In the genomic region with DNA sequence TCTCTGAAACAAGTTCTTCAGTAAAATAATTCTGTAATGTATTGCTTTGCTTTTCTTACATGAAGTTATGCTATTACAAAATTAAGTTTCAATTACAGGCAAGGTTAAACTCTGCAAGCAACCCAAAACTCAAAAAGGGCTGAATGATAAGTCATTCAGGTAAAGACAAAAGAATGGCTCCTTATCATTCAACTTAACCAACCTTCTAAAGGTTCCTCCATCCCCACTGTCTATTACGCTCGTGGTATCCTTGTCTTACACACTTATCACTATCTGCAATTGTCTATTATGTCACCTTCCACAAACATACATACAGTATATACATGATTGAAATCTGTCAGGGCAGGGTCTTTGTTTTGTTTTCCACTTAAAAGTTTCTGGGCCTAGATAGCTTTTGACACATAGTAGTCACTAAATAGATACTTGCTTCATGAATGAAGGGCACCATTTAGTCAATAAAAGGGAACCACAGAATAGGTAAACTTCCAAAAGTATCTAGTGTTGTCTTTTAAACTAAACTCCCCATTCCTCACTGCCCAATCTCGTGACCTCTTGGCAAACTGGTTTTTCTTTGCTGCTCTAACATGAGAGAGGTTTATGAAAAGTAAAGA, we compare ENCODE assay signal across 1 cellular context.
TF ChIP-seq lines count a peak whose summit lies in the region.

No MANE protein-coding gene starts in this region.

TF ChIP-seq in IMR-90, 13 proteins besides CTCF, POLR2A, EP300 and RAD21:
- TF ChIP-seq CEBPB (IDR thresholded peaks at IDR 0.05; ENCODE audit: low read depth, low read length) (no peak), MAFK (IDR thresholded peaks at IDR 0.05; ENCODE audit: low read depth, low read length) (no peak), BHLHE40 (IDR thresholded peaks at IDR 0.05; ENCODE audit: low read depth, low read length) (no peak), CHD1 (IDR thresholded peaks at IDR 0.05; ENCODE audit: low read depth, low read length) (no peak), MAZ (IDR thresholded peaks at IDR 0.05; ENCODE audit: borderline replicate concordance, low read depth, low read length) (no peak), NFE2L2 (IDR thresholded peaks at IDR 0.05; ENCODE audit: low read depth, low read length) (no peak), SMC3 (IDR thresholded peaks at IDR 0.05; ENCODE audit: low read depth, low read length) (no peak), RCOR1 (IDR thresholded peaks at IDR 0.05; ENCODE audit: insufficient replicate concordance, low read length) (no peak), FOS (IDR thresholded peaks at IDR 0.05; ENCODE audit: low read depth, low read length) (no peak), RFX5 (IDR thresholded peaks at IDR 0.05; ENCODE audit: low read depth, low read length) (no peak), MXI1 (IDR thresholded peaks at IDR 0.05; ENCODE audit: borderline replicate concordance, low read depth, low read length) (no peak)
- TF ChIP-seq, protein P1, sequence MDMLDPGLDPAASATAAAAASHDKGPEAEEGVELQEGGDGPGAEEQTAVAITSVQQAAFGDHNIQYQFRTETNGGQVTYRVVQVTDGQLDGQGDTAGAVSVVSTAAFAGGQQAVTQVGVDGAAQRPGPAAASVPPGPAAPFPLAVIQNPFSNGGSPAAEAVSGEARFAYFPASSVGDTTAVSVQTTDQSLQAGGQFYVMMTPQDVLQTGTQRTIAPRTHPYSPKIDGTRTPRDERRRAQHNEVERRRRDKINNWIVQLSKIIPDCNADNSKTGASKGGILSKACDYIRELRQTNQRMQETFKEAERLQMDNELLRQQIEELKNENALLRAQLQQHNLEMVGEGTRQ (IDR thresholded peaks at IDR 0.05; ENCODE audit: low read depth, low read length), result no peak
- TF ChIP-seq, protein P2, sequence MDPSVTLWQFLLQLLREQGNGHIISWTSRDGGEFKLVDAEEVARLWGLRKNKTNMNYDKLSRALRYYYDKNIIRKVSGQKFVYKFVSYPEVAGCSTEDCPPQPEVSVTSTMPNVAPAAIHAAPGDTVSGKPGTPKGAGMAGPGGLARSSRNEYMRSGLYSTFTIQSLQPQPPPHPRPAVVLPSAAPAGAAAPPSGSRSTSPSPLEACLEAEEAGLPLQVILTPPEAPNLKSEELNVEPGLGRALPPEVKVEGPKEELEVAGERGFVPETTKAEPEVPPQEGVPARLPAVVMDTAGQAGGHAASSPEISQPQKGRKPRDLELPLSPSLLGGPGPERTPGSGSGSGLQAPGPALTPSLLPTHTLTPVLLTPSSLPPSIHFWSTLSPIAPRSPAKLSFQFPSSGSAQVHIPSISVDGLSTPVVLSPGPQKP (IDR thresholded peaks at IDR 0.05; ENCODE audit: borderline replicate concordance, low read depth, low read length), result no peak
